43 cellular contexts compared by ENCODE assay signal in genomic region chr4:149838036-149838435, GRCh38. TPM values are rescaled to one million over a fixed set of nuclear protein-coding genes. Genes with fewer than 3 reads are reported as not detected.
"Had no signal": no experiment of that assay in that cellular context is flagged by ENCODE, and none has a peak within 500 bp of the region (broad histone marks: within the 10 kb centered on the region; RNA-seq: fewer than 3 reads in every experiment).

No MANE protein-coding gene starts in this region.

- ATAC-seq: activated naive CD4-positive, alpha-beta T cell treated with anti-CD3 and anti-CD28 coated beads, Interleukin-2, amount 50 U/mL, for 72 hours; activated naive CD8-positive, alpha-beta T cell treated with anti-CD3 and anti-CD28 coated beads, Interleukin-2, amount 50 U/mL, for 24 hours; activated T-cell treated with anti-CD3 and anti-CD28 coated beads, Interleukin-2, amount 50 U/mL, for 4 hours; activated T-cell treated with anti-CD3 and anti-CD28 coated beads, Interleukin-2, amount 50 U/mL, for 72 hours; activated T-helper 17 cell treated with anti-CD3 and anti-CD28 coated beads, Interleukin-2, amount 50 U/mL, for 72 hours; body of pancreas had no signal

- H3K4me3 Mint-ChIP-seq: activated naive CD4-positive, alpha-beta T cell treated with anti-CD3 and anti-CD28 coated beads for 36 hours; activated naive CD4-positive, alpha-beta T cell treated with anti-CD3 and anti-CD28 coated beads, Interleukin-2, amount 10 ng/mL, durations not matched to agents 7 days and 5 days; activated naive CD4-positive, alpha-beta T cell treated with anti-CD3 and anti-CD28 coated beads, Interleukin-2, amount 50 U/mL, for 24 hours; activated naive CD8-positive, alpha-beta T cell; activated naive CD8-positive, alpha-beta T cell treated with anti-CD3 and anti-CD28 coated beads for 36 hours; activated naive CD8-positive, alpha-beta T cell treated with anti-CD3 and anti-CD28 coated beads, Interleukin-2, amount 10 ng/mL, durations not matched to agents 7 days and 5 days; activated naive CD8-positive, alpha-beta T cell treated with anti-CD3 and anti-CD28 coated beads, Interleukin-2, amount 50 U/mL, for 24 hours; activated T-cell treated with anti-CD3 and anti-CD28 coated beads, Interleukin-2, amount 50 U/mL, for 24 hours; activated T-cell treated with anti-CD3 and anti-CD28 coated beads, Interleukin-2, amount 50 U/mL, for 4 hours; activated T-cell treated with anti-CD3 and anti-CD28 coated beads, Interleukin-2, amount 50 U/mL, for 72 hours; activated T-helper 1 cell treated with anti-CD3 and anti-CD28 coated beads, Interleukin-12 subunit alpha, Interleukin-12 subunit beta, Interleukin-2, Interleukin-4 antibody, amounts not matched to agents 30 ng/mL and 10 ng/mL and 1 ng/mL, durations not matched to agents 14 hours and 24 hours and 36 hours; activated T-helper 17 cell treated with anti-CD3 and anti-CD28 coated beads, Interleukin-2, amount 50 U/mL, for 72 hours; brain; central memory CD8-positive, alpha-beta T cell had no signal

- H3K9me3 ChIP-seq: adrenal gland, ascending aorta, body of pancreas, breast epithelium had no signal

- H3K27me3 ChIP-seq: adrenal gland, ascending aorta, body of pancreas, brain microvascular endothelial cell, breast epithelium, cardiac muscle cell had no signal

- H3K36me3 ChIP-seq: adrenal gland, ascending aorta, brain microvascular endothelial cell, breast epithelium, cardiac muscle cell had no signal

- H3K4me1 Mint-ChIP-seq: activated naive CD4-positive, alpha-beta T cell treated with anti-CD3 and anti-CD28 coated beads, Interleukin-2, amount 10 ng/mL, durations not matched to agents 7 days and 5 days; activated naive CD4-positive, alpha-beta T cell treated with anti-CD3 and anti-CD28 coated beads, Interleukin-2, amount 50 U/mL, for 24 hours; activated naive CD8-positive, alpha-beta T cell treated with anti-CD3 and anti-CD28 coated beads for 36 hours; activated naive CD8-positive, alpha-beta T cell treated with anti-CD3 and anti-CD28 coated beads, Interleukin-2, amount 10 ng/mL, durations not matched to agents 7 days and 5 days; activated naive CD8-positive, alpha-beta T cell treated with anti-CD3 and anti-CD28 coated beads, Interleukin-2, amount 50 U/mL, for 24 hours; activated T-helper 17 cell treated with anti-CD3 and anti-CD28 coated beads, Interleukin-2, amount 50 U/mL, for 72 hours; brain; central memory CD8-positive, alpha-beta T cell had no signal

- FAIRE-seq: astrocyte had no signal

- H3K4me3 ChIP-seq: adrenal gland, ascending aorta, body of pancreas, breast epithelium, cardiac muscle cell had no signal

- H3K9me3 Mint-ChIP-seq: activated naive CD4-positive, alpha-beta T cell treated with anti-CD3 and anti-CD28 coated beads for 36 hours; activated naive CD4-positive, alpha-beta T cell treated with anti-CD3 and anti-CD28 coated beads, Interleukin-2, amount 50 U/mL, for 24 hours; activated naive CD8-positive, alpha-beta T cell treated with anti-CD3 and anti-CD28 coated beads, Interleukin-2, amount 10 ng/mL, durations not matched to agents 7 days and 5 days; activated T-cell treated with anti-CD3 and anti-CD28 coated beads, Interleukin-2, amount 50 U/mL, for 24 hours; activated T-helper 1 cell treated with anti-CD3 and anti-CD28 coated beads, Interleukin-12 subunit alpha, Interleukin-12 subunit beta, Interleukin-2, Interleukin-4 antibody, amounts not matched to agents 30 ng/mL and 10 ng/mL and 1 ng/mL, durations not matched to agents 14 hours and 24 hours and 36 hours; activated T-helper 17 cell treated with anti-CD3 and anti-CD28 coated beads, Interleukin-2, amount 50 U/mL, for 72 hours; activated T-helper 2 cell treated with anti-CD3 and anti-CD28 coated beads, Interferon-gamma antibody, Interleukin-2, Interleukin-4, amounts not matched to agents 10 μg/mL and 5 μg/mL and 100 μg/mL, durations not matched to agents 14 hours and 24 hours and 36 hours had no signal

- H3K36me3 Mint-ChIP-seq: activated naive CD4-positive, alpha-beta T cell treated with anti-CD3 and anti-CD28 coated beads, Interleukin-2, amount 10 ng/mL, durations not matched to agents 7 days and 5 days; activated naive CD4-positive, alpha-beta T cell treated with anti-CD3 and anti-CD28 coated beads, Interleukin-2, amount 50 U/mL, for 24 hours; activated naive CD4-positive, alpha-beta T cell treated with anti-CD3 and anti-CD28 coated beads, Interleukin-2, amount 50 U/mL, for 72 hours; activated naive CD8-positive, alpha-beta T cell; activated naive CD8-positive, alpha-beta T cell treated with anti-CD3 and anti-CD28 coated beads for 36 hours; activated naive CD8-positive, alpha-beta T cell treated with anti-CD3 and anti-CD28 coated beads, Interleukin-2, amount 10 ng/mL, durations not matched to agents 7 days and 5 days; brain had no signal

- H3K27ac ChIP-seq: adrenal gland, ascending aorta, body of pancreas, brain microvascular endothelial cell, breast epithelium, cardiac muscle cell had no signal

- H3K27me3 Mint-ChIP-seq: activated naive CD4-positive, alpha-beta T cell treated with anti-CD3 and anti-CD28 coated beads, Interleukin-2, amount 10 ng/mL, durations not matched to agents 7 days and 5 days; activated naive CD4-positive, alpha-beta T cell treated with anti-CD3 and anti-CD28 coated beads, Interleukin-2, amount 50 U/mL, for 24 hours; activated naive CD8-positive, alpha-beta T cell; activated naive CD8-positive, alpha-beta T cell treated with anti-CD3 and anti-CD28 coated beads, Interleukin-2, amount 10 ng/mL, durations not matched to agents 7 days and 5 days; activated T-cell treated with anti-CD3 and anti-CD28 coated beads, Interleukin-2, amount 50 U/mL, for 24 hours; activated T-helper 17 cell treated with anti-CD3 and anti-CD28 coated beads, Interleukin-2, amount 50 U/mL, for 72 hours; central memory CD8-positive, alpha-beta T cell had no signal

- H3K4me1 ChIP-seq: adrenal gland, ascending aorta, body of pancreas, breast epithelium had no signal

- H3K27ac Mint-ChIP-seq: activated naive CD4-positive, alpha-beta T cell treated with anti-CD3 and anti-CD28 coated beads for 36 hours; activated naive CD4-positive, alpha-beta T cell treated with anti-CD3 and anti-CD28 coated beads, Interleukin-2, amount 10 ng/mL, durations not matched to agents 7 days and 5 days; activated naive CD4-positive, alpha-beta T cell treated with anti-CD3 and anti-CD28 coated beads, Interleukin-2, amount 50 U/mL, for 24 hours; activated naive CD4-positive, alpha-beta T cell treated with anti-CD3 and anti-CD28 coated beads, Interleukin-2, amount 50 U/mL, for 72 hours; activated naive CD8-positive, alpha-beta T cell; activated naive CD8-positive, alpha-beta T cell treated with anti-CD3 and anti-CD28 coated beads for 36 hours; activated naive CD8-positive, alpha-beta T cell treated with anti-CD3 and anti-CD28 coated beads, Interleukin-2, amount 10 ng/mL, durations not matched to agents 7 days and 5 days; activated naive CD8-positive, alpha-beta T cell treated with anti-CD3 and anti-CD28 coated beads, Interleukin-2, amount 50 U/mL, for 24 hours; activated T-cell treated with anti-CD3 and anti-CD28 coated beads, Interleukin-2, amount 50 U/mL, for 24 hours; activated T-cell treated with anti-CD3 and anti-CD28 coated beads, Interleukin-2, amount 50 U/mL, for 72 hours; activated T-helper 1 cell treated with anti-CD3 and anti-CD28 coated beads, Interleukin-12 subunit alpha, Interleukin-12 subunit beta, Interleukin-2, Interleukin-4 antibody, amounts not matched to agents 30 ng/mL and 10 ng/mL and 1 ng/mL, durations not matched to agents 14 hours and 24 hours and 36 hours; activated T-helper 17 cell treated with anti-CD3 and anti-CD28 coated beads, Interleukin-2, amount 50 U/mL, for 72 hours; activated T-helper 2 cell treated with anti-CD3 and anti-CD28 coated beads, Interferon-gamma antibody, Interleukin-2, Interleukin-4, amounts not matched to agents 10 μg/mL and 5 μg/mL and 100 μg/mL, durations not matched to agents 14 hours and 24 hours and 36 hours; brain had no signal

- DNase-seq: activated effector memory CD4-positive, alpha-beta T cell treated with anti-CD3 and anti-CD28 coated beads, Interleukin-2, amount 50 U/mL, for 16 hours; activated effector memory CD4-positive, alpha-beta T cell treated with Interleukin-2 at 50 U/mL for 16 hours; activated gamma-delta T cell; activated gamma-delta T cell treated with Interleukin-2 at 50 U/mL for 16 hours; activated naive CD4-positive, alpha-beta T cell; activated naive CD4-positive, alpha-beta T cell treated with anti-CD3 and anti-CD28 coated beads for 36 hours; activated naive CD4-positive, alpha-beta T cell treated with anti-CD3 and anti-CD28 coated beads, Interleukin-2, amount 10 ng/mL, durations not matched to agents 7 days and 5 days; activated naive CD4-positive, alpha-beta T cell treated with anti-CD3 and anti-CD28 coated beads, Interleukin-2, amount 50 U/mL, for 16 hours; activated naive CD4-positive, alpha-beta T cell treated with Interleukin-2 at 50 U/mL for 16 hours; activated naive CD8-positive, alpha-beta T cell treated with anti-CD3 and anti-CD28 coated beads for 36 hours; activated naive CD8-positive, alpha-beta T cell treated with anti-CD3 and anti-CD28 coated beads, Interleukin-2, amount 10 ng/mL, durations not matched to agents 7 days and 5 days; activated naive CD8-positive, alpha-beta T cell treated with anti-CD3 and anti-CD28 coated beads, Interleukin-2, amount 50 U/mL, for 24 hours; activated T-cell treated with anti-CD3 and anti-CD28 coated beads, Interleukin-2, amount 50 U/mL, for 1 hour; activated T-cell treated with anti-CD3 and anti-CD28 coated beads, Interleukin-2, amount 50 U/mL, for 24 hours; activated T-cell treated with anti-CD3 and anti-CD28 coated beads, Interleukin-2, amount 50 U/mL, for 4 hours; activated T-cell treated with anti-CD3 and anti-CD28 coated beads, Interleukin-2, amount 50 U/mL, for 48 hours; activated T-cell treated with anti-CD3 and anti-CD28 coated beads, Interleukin-2, amount 50 U/mL, for 72 hours; adrenal gland; amniotic stem cell; amygdala; anterior cingulate cortex; aorta; body of pancreas; brain microvascular endothelial cell; caudate nucleus; central memory CD4-positive, alpha-beta T cell; cerebellar nuclear complex had no signal

RNA-seq across cellular contexts. Expression of gene IQCM, which starts 22.4 kb away (rescaled TPM):
- total RNA-seq: activated naive CD4-positive, alpha-beta T cell treated with anti-CD3 and anti-CD28 coated beads for 36 hours; activated naive CD4-positive, alpha-beta T cell treated with anti-CD3 and anti-CD28 coated beads, Interleukin-2, amount 50 U/mL, for 72 hours; activated naive CD8-positive, alpha-beta T cell treated with anti-CD3 and anti-CD28 coated beads for 36 hours; activated naive CD8-positive, alpha-beta T cell treated with anti-CD3 and anti-CD28 coated beads, Interleukin-2, amount 10 ng/mL, durations not matched to agents 7 days and 5 days; activated T-cell treated with anti-CD3 and anti-CD28 coated beads, Interleukin-2, amount 50 U/mL, for 4 hours; activated T-cell treated with anti-CD3 and anti-CD28 coated beads, Interleukin-2, amount 50 U/mL, for 72 hours; activated T-helper 1 cell treated with anti-CD3 and anti-CD28 coated beads, Interleukin-12 subunit alpha, Interleukin-12 subunit beta, Interleukin-2, Interleukin-4 antibody, amounts not matched to agents 30 ng/mL and 10 ng/mL and 1 ng/mL, durations not matched to agents 14 hours and 24 hours and 36 hours; activated T-helper 17 cell treated with anti-CD3 and anti-CD28 coated beads, Interleukin-2, amount 50 U/mL, for 72 hours; activated T-helper 2 cell treated with anti-CD3 and anti-CD28 coated beads, Interferon-gamma antibody, Interleukin-2, Interleukin-4, amounts not matched to agents 10 μg/mL and 5 μg/mL and 100 μg/mL, durations not matched to agents 14 hours and 24 hours and 36 hours; adrenal gland; aorta; ascending aorta; body of pancreas; breast epithelium; cardiac muscle cell; cardiac septum; cerebellum; chondrocyte had no signal
- polyA plus RNA-seq: adipose tissue, adrenal gland, aorta, cardiac muscle cell had no signal
